30 cellular contexts compared by ENCODE assay signal in the genomic region with DNA sequence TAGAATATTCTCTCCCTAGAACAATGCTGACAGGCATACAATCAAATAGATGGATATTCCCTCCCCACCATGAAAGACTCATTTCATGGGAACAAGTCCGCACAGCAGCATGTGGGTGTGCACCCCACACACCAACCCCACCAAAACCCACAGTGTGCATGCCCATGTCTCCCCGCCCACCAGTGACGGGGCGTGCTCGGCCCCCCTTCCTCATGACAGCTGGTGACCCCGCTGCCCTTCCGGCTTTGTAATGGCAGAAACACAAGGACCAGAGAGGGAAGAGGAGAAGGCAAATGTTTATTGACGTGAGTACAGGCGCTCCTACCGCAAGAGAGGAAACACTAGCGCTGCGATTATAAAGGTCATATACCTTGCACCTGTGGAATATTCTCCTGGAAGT. TPM values are rescaled to one million over a fixed set of nuclear protein-coding genes. Genes with fewer than 3 reads are reported as not detected.
DNase-seq lines count a peak whose midpoint lies in the region; ATAC-seq and TF ChIP-seq lines count a peak whose summit lies in the region.
"Had no signal": no experiment of that assay in that cellular context is flagged by ENCODE, and none has a peak within 500 bp of the region (broad histone marks: within the 10 kb centered on the region; RNA-seq: fewer than 3 reads in every experiment).

No MANE protein-coding gene starts in this region.

- H3K36me3 Mint-ChIP-seq in CD4-positive, CD25-positive, alpha-beta regulatory T cell: no peaks in the 10 kb centered on the region
- H3K36me3 Mint-ChIP-seq in effector memory CD8-positive, alpha-beta T cell (ENCODE audit: insufficient read depth): no peaks in the 10 kb centered on the region
- H3K36me3 Mint-ChIP-seq: activated naive CD4-positive, alpha-beta T cell treated with anti-CD3 and anti-CD28 coated beads, Interleukin-2, amount 10 ng/mL, durations not matched to agents 7 days and 5 days; brain; CD8-positive, alpha-beta memory T cell; T-cell had no signal

- H3K9me3 Mint-ChIP-seq in CD4-positive, CD25-positive, alpha-beta regulatory T cell: no peaks in the 10 kb centered on the region
- no peaks in the 10 kb centered on the region for H3K9me3 Mint-ChIP-seq in effector memory CD8-positive, alpha-beta T cell
- H3K9me3 Mint-ChIP-seq: activated naive CD4-positive, alpha-beta T cell treated with anti-CD3 and anti-CD28 coated beads, Interleukin-2, amount 10 ng/mL, durations not matched to agents 7 days and 5 days; activated T-cell treated with anti-CD3 and anti-CD28 coated beads, Interleukin-2, amount 50 U/mL, for 72 hours; brain; CD8-positive, alpha-beta memory T cell; H9; nephron; T-cell had no signal

- H3K4me3 ChIP-seq in CD4-positive, CD25-positive, alpha-beta regulatory T cell (ENCODE audit: low read depth, low read length): no peak overlapping the region
- no peak overlapping the region for H3K4me3 ChIP-seq in MG63
- H3K4me3 ChIP-seq: right atrium auricular region, SJSA1, suprapubic skin had no signal

- H3K4me1 ChIP-seq in CD4-positive, CD25-positive, alpha-beta regulatory T cell (ENCODE audit: control insufficient read depth, insufficient read depth, low read length, poor library complexity, severe bottlenecking): peaks cover 4% of the 10 kb centered on the region
- H3K4me1 ChIP-seq: parathyroid adenoma, right atrium auricular region, SJSA1, suprapubic skin had no signal

- peak overlapping the region in 2 of 3 donors; percentile 22 to 59 for H3K27ac Mint-ChIP-seq in CD4-positive, CD25-positive, alpha-beta regulatory T cell
- H3K27ac Mint-ChIP-seq in effector memory CD8-positive, alpha-beta T cell: peak overlapping the region; percentile 72 to 75
- H3K27ac Mint-ChIP-seq: activated naive CD4-positive, alpha-beta T cell treated with anti-CD3 and anti-CD28 coated beads, Interleukin-2, amount 10 ng/mL, durations not matched to agents 7 days and 5 days; activated T-cell treated with anti-CD3 and anti-CD28 coated beads, Interleukin-2, amount 50 U/mL, for 72 hours; H9; nephron; T-cell had no signal

- TF ChIP-seq CTCF in omental fat pad (IDR thresholded peaks at IDR 0.05): no peak

- peak; percentile 70 for DNase-seq in DMS153 (lab: John Stamatoyannopoulos, UW)
- no peak for DNase-seq in DMS153 treated with DMSO at 0.1 percent for 48 hours (lab: John Stamatoyannopoulos, UW; ENCODE audit: unreplicated experiment)
- DNase-seq in CD4-positive, CD25-positive, alpha-beta regulatory T cell: no peak
- DNase-seq in effector memory CD8-positive, alpha-beta T cell: no peak
- DNase-seq in omental fat pad (ENCODE audit: low spot score): no peak
- no peak for DNase-seq in NCI-H1105 (lab: John Stamatoyannopoulos, UW)
- no peak for DNase-seq in MG63
- DNase-seq: activated CD4-positive, CD25-positive, alpha-beta regulatory T cell; activated naive CD4-positive, alpha-beta T cell treated with anti-CD3 and anti-CD28 coated beads, Interleukin-2, amount 10 ng/mL, durations not matched to agents 7 days and 5 days; activated T-cell treated with anti-CD3 and anti-CD28 coated beads, Interleukin-2, amount 50 U/mL, for 72 hours; CD8-positive, alpha-beta memory T cell; DMS79 treated with DMSO at 0.1 percent for 48 hours; erythroblast; GF-D8; glutamatergic neuron; H9; NCI-H1417; NCI-H446; stimulated activated CD4-positive, alpha-beta T cell treated with anti-CD3 and anti-CD28 coated beads, Interleukin-12 subunit alpha, Interleukin-12 subunit beta, amount 100 ng/mL, for 4 hours; stimulated activated CD4-positive, alpha-beta T cell treated with anti-CD3 and anti-CD28 coated beads, Interleukin-4, amount 100 ng/mL, for 4 hours; stimulated activated naive CD4-positive, alpha-beta T cell; T-cell had no signal

- H3K27me3 Mint-ChIP-seq in CD4-positive, CD25-positive, alpha-beta regulatory T cell: peaks cover 17% of the 10 kb centered on the region
- peaks cover 0 to 4% of the 10 kb centered on the region in 2 donors for H3K27me3 Mint-ChIP-seq in effector memory CD8-positive, alpha-beta T cell

- H3K27ac ChIP-seq in CD4-positive, CD25-positive, alpha-beta regulatory T cell (ENCODE audit: insufficient read depth, low read length, poor library complexity, severe bottlenecking): no peak overlapping the region
- H3K27ac ChIP-seq: 22Rv1, parathyroid adenoma, right atrium auricular region, SJSA1, suprapubic skin had no signal

- no peaks in the 10 kb centered on the region for H3K9me3 ChIP-seq in CD4-positive, CD25-positive, alpha-beta regulatory T cell (ENCODE audit: control insufficient read depth in 2 of 2, low read length in 2 of 2)
- H3K9me3 ChIP-seq in MG63: no peaks in the 10 kb centered on the region
- H3K9me3 ChIP-seq: right atrium auricular region, SJSA1, suprapubic skin had no signal

- H3K4me3 Mint-ChIP-seq in CD4-positive, CD25-positive, alpha-beta regulatory T cell: no peak overlapping the region
- H3K4me3 Mint-ChIP-seq in effector memory CD8-positive, alpha-beta T cell: peak overlapping the region in 1 of 2 donors; percentile 14
- H3K4me3 Mint-ChIP-seq: activated naive CD4-positive, alpha-beta T cell treated with anti-CD3 and anti-CD28 coated beads, Interleukin-2, amount 10 ng/mL, durations not matched to agents 7 days and 5 days; activated T-cell treated with anti-CD3 and anti-CD28 coated beads, Interleukin-2, amount 50 U/mL, for 72 hours; brain; CD8-positive, alpha-beta memory T cell; H9; nephron; T-cell had no signal

- no peak for ATAC-seq in CD4-positive, CD25-positive, alpha-beta regulatory T cell (ENCODE audit: low read depth in 2 of 2)
- ATAC-seq in effector memory CD8-positive, alpha-beta T cell (replicated peaks): peak; percentile 63
- ATAC-seq in omental fat pad (ENCODE audit: low FRiP score): peak; percentile 10
- ATAC-seq in GM18517 (IDR thresholded peaks at IDR 0.05; ENCODE audit: unreplicated experiment): no peak
- ATAC-seq: activated T-cell treated with anti-CD3 and anti-CD28 coated beads, Interleukin-2, amount 50 U/mL, for 72 hours; T-cell had no signal

- peaks cover 0 to 29% (median 9%) of the 10 kb centered on the region in 4 donors for H3K4me1 Mint-ChIP-seq in CD4-positive, CD25-positive, alpha-beta regulatory T cell
- H3K4me1 Mint-ChIP-seq in effector memory CD8-positive, alpha-beta T cell (ENCODE audit: low read depth in 2 of 2): peaks cover 12 to 15% of the 10 kb centered on the region in 2 donors

- H3K36me3 ChIP-seq in CD4-positive, CD25-positive, alpha-beta regulatory T cell (ENCODE audit: control insufficient read depth, insufficient read depth, low read length): no peaks in the 10 kb centered on the region
- no peaks in the 10 kb centered on the region for H3K36me3 ChIP-seq in MG63
- H3K36me3 ChIP-seq: right atrium auricular region, SJSA1, suprapubic skin had no signal

- H3K27me3 ChIP-seq in CD4-positive, CD25-positive, alpha-beta regulatory T cell (ENCODE audit: control insufficient read depth, insufficient read depth, low read length): no peaks in the 10 kb centered on the region
- H3K27me3 ChIP-seq in MG63: no peaks in the 10 kb centered on the region; the same call in 1 of the 2 replicates
- H3K27me3 ChIP-seq: right atrium auricular region had no signal

RNA-seq across cellular contexts. Expression of a gene that starts 30.8 kb away (rescaled TPM):
- total RNA-seq in CD4-positive, CD25-positive, alpha-beta regulatory T cell: 105 TPM
- polyA plus RNA-seq in CD4-positive, CD25-positive, alpha-beta regulatory T cell: 100 to 1,000 TPM in 2 of 4 donors, 10 to 100 TPM in 2; 74.1 to 113 (median 92.6) TPM
- total RNA-seq in omental fat pad: 100 to 1,000 TPM in 2 of 4 donors, 10 to 100 TPM in 2; 46.8 to 264 (median 114) TPM
- total RNA-seq in MG63 (2014; rRNA removed; shearing (Covaris generic); ENCODE audit: low replicate concordance): 471 and 646 TPM in 2 replicates

Comparison
In these comparisons a context has a peak if more than half of its experiments do, and no peak if none do; other contexts are left out.
1. ATAC-seq: peak in effector memory CD8-positive, alpha-beta T cell (single experiment) and omental fat pad (single experiment); none in CD4-positive, CD25-positive, alpha-beta regulatory T cell (0 of 2) and GM18517 (single experiment).